Comparison of ENCODE assay signal across 8 cellular contexts in the genomic region with DNA sequence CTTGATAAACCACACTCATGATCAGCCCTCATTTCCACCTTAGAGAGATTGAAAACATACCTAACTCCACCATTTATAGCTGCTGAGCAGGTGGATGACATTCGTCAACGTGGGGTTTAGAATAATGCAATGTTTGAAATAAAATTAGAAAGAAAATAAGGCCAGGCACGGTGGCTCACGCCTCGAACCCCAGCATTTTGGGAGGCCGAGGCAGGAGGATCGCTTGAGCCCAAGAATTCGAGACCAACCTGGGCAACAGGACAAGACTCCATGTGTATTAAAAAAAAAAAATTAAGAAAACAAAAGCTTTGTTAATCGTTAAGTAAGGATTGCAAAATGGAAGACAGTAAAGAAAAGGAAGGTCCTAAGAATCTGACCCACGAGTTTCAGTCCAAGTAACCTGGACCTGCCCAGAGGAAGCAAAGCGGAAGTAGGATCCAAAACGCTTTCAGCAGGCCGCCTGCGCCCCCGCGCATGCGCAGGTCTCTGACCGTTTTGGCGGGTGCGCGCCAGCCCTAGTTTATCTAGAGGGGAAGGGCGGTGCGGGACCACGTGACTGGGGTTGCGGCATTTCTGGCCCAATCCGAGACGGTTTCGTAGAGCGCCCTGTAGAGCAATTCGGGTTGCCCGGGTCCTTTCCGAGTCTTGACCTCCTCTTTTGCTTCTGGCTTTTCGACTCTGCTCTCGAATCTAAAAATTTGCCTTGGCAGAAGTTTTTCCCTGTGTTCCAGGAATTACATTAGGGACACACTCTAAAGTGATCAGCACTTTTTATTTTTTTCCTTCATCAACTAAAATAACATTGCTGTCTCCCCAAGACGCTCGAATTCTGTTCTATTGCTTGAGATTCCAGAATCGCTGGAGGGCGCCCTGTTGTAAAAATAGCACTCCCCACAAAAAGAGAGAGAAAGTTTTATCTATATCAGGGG. TPM values are rescaled to one million over a fixed set of nuclear protein-coding genes. Genes with fewer than 3 reads are reported as not detected.
DNase-seq lines count a peak whose midpoint lies in the region; ATAC-seq, FAIRE-seq and TF ChIP-seq lines count a peak whose summit lies in the region.

No MANE protein-coding gene starts in this region.

- intact Hi-C loops in CD4-positive, alpha-beta memory T cell (cut with micrococcal nuclease), result loop anchor here (1.0 kb wide), 1 partner anchor 21 kb away; no protein-coding TSS in a partner anchor

- no peaks in the 10 kb centered on the region for H3K36me3 ChIP-seq in CD4-positive, alpha-beta memory T cell (ENCODE audit: insufficient read depth, low read length)
- no peaks in the 10 kb centered on the region; the same call in 1 of the 2 replicates for H3K36me3 ChIP-seq in HUES6 (ENCODE audit: control insufficient read depth, insufficient read depth, low read length)

- CTCF ChIA-PET in CD4-positive, alpha-beta memory T cell (lab: Charles Lee; ENCODE audit: partially characterized antibody), result interaction anchor here (0.7 to 1.2 kb wide), 8 partner anchors 15 to 147 kb away, joined by 3 to 5 read pairs (median 4); partner anchors contain the start of gene ANP32E

- H3K27me3 ChIP-seq in CD4-positive, alpha-beta memory T cell (ENCODE audit: insufficient read depth, low read length), result no peaks in the 10 kb centered on the region
- H3K27me3 ChIP-seq in HUES6 (ENCODE audit: control insufficient read depth, insufficient read depth, low read length), result no peaks in the 10 kb centered on the region

- no peaks in the 10 kb centered on the region for H3K36me3 Mint-ChIP-seq in CD4-positive, alpha-beta memory T cell
- H3K36me3 Mint-ChIP-seq in nephron progenitor cell (ENCODE audit: low read depth), result peaks cover 3% of the 10 kb centered on the region
- H3K36me3 Mint-ChIP-seq in stimulated activated naive CD8-positive, alpha-beta T cell treated with anti-CD3 and anti-CD28 coated beads, Interleukin-15, Interleukin-2, amounts not matched to agents 100 ng/mL and 50 ng/mL, for 24 hours (ENCODE audit: low read depth), result peaks cover 4% of the 10 kb centered on the region

- no peak for TF ChIP-seq CTCF in nephron progenitor cell (IDR thresholded peaks at IDR 0.05)

- peak; percentile 87 to 92 (median 89) for DNase-seq in CD4-positive, alpha-beta memory T cell
- peak; percentile 52 for DNase-seq in RCC 7860 (ENCODE audit: low spot score)
- peak; percentile 96 for DNase-seq in activated effector memory CD4-positive, alpha-beta T cell treated with anti-CD3 and anti-CD28 coated beads, Interleukin-2, amount 50 U/mL, for 16 hours
- DNase-seq in fibroblast of the conjunctiva (ENCODE audit: low read depth), result peak; percentile 91
- DNase-seq in nephron progenitor cell, result peak; percentile 84

- H3K9me3 ChIP-seq in CD4-positive, alpha-beta memory T cell (ENCODE audit: control insufficient read depth in 1 of 2, low read length in 2 of 2), result no peaks in the 10 kb centered on the region
- H3K9me3 ChIP-seq in HUES6 (ENCODE audit: control insufficient read depth, insufficient read depth, low read depth, low read length), result no peaks in the 10 kb centered on the region

- H3K27me3 Mint-ChIP-seq in CD4-positive, alpha-beta memory T cell, result no peaks in the 10 kb centered on the region
- H3K27me3 Mint-ChIP-seq in nephron progenitor cell (ENCODE audit: low read depth, poor library complexity), result peaks cover 6% of the 10 kb centered on the region
- H3K27me3 Mint-ChIP-seq in stimulated activated naive CD8-positive, alpha-beta T cell treated with anti-CD3 and anti-CD28 coated beads, Interleukin-15, Interleukin-2, amounts not matched to agents 100 ng/mL and 50 ng/mL, for 24 hours, result no peaks in the 10 kb centered on the region

- H3K4me1 ChIP-seq in CD4-positive, alpha-beta memory T cell (ENCODE audit: insufficient read depth, low read length), result peaks cover 12% of the 10 kb centered on the region
- no peaks in the 10 kb centered on the region for H3K4me1 ChIP-seq in HUES6 (ENCODE audit: control insufficient read depth, insufficient read depth, low read length)

- peak overlapping the region; percentile 39 to 42 for H3K4me3 ChIP-seq in CD4-positive, alpha-beta memory T cell (ENCODE audit: low read length in 2 of 2)
- peak overlapping the region; percentile 63 for H3K4me3 ChIP-seq in HUES6 (ENCODE audit: low read depth, low read length)

- POLR2A ChIA-PET in CD4-positive, alpha-beta memory T cell (lab: Charles Lee; ENCODE audit: partially characterized antibody), result interaction anchor here (0.6 to 2.5 kb wide), 6 partner anchors 20 to 1280 kb away, joined by 3 to 17 read pairs (median 6); partner anchors contain the start of gene ANP32E

- FAIRE-seq in RCC 7860 (lab: Jason Lieb, UNC), result no peak

- H3K27ac ChIP-seq in CD4-positive, alpha-beta memory T cell (ENCODE audit: low read depth, low read length), result peak overlapping the region; percentile 67
- H3K27ac ChIP-seq in HUES6 (ENCODE audit: low read depth, low read length), result peak overlapping the region; percentile 72; the same call in 1 of the 2 replicates

- peak overlapping the region; percentile 89 to 99 (median 97) for H3K27ac Mint-ChIP-seq in CD4-positive, alpha-beta memory T cell
- H3K27ac Mint-ChIP-seq in nephron progenitor cell, result peak overlapping the region; percentile 43
- peak overlapping the region; percentile 91 for H3K27ac Mint-ChIP-seq in stimulated activated naive CD8-positive, alpha-beta T cell treated with anti-CD3 and anti-CD28 coated beads, Interleukin-15, Interleukin-2, amounts not matched to agents 100 ng/mL and 50 ng/mL, for 24 hours

- ATAC-seq in GM19467 (IDR thresholded peaks at IDR 0.05; ENCODE audit: unreplicated experiment), result peak; percentile 90

- peak overlapping the region; percentile 60 for H3K9ac ChIP-seq in HUES6 (ENCODE audit: low read length)

- peak overlapping the region; percentile 86 to 95 (median 92) for H3K4me3 Mint-ChIP-seq in CD4-positive, alpha-beta memory T cell
- H3K4me3 Mint-ChIP-seq in nephron progenitor cell, result peak overlapping the region; percentile 80
- H3K4me3 Mint-ChIP-seq in stimulated activated naive CD8-positive, alpha-beta T cell treated with anti-CD3 and anti-CD28 coated beads, Interleukin-15, Interleukin-2, amounts not matched to agents 100 ng/mL and 50 ng/mL, for 24 hours, result peak overlapping the region; percentile 85

- H3K4me1 Mint-ChIP-seq in CD4-positive, alpha-beta memory T cell, result peaks cover 8 to 18% (median 14%) of the 10 kb centered on the region in 4 donors
- H3K4me1 Mint-ChIP-seq in nephron progenitor cell, result peaks cover 15% of the 10 kb centered on the region
- peaks cover 19% of the 10 kb centered on the region for H3K4me1 Mint-ChIP-seq in stimulated activated naive CD8-positive, alpha-beta T cell treated with anti-CD3 and anti-CD28 coated beads, Interleukin-15, Interleukin-2, amounts not matched to agents 100 ng/mL and 50 ng/mL, for 24 hours (ENCODE audit: low read depth)

- no peaks in the 10 kb centered on the region for H3K9me3 Mint-ChIP-seq in CD4-positive, alpha-beta memory T cell
- no peaks in the 10 kb centered on the region for H3K9me3 Mint-ChIP-seq in nephron progenitor cell
- no peaks in the 10 kb centered on the region for H3K9me3 Mint-ChIP-seq in stimulated activated naive CD8-positive, alpha-beta T cell treated with anti-CD3 and anti-CD28 coated beads, Interleukin-15, Interleukin-2, amounts not matched to agents 100 ng/mL and 50 ng/mL, for 24 hours

RNA-seq across cellular contexts. Expression of gene ANP32E, which starts 22.5 kb away (rescaled TPM):
- 10 to 100 TPM; 53.4 to 57.9 TPM for total RNA-seq in CD4-positive, alpha-beta memory T cell
- 10 to 100 TPM; 65.6 to 66.5 TPM for polyA plus RNA-seq in CD4-positive, alpha-beta memory T cell

RNA-seq across cellular contexts. Expression of gene CA14, which starts 44.1 kb away (rescaled TPM):
- total RNA-seq in CD4-positive, alpha-beta memory T cell, result not detected
- under 1 TPM in 1 of 2 donors, not detected in 1; 0.40 TPM for polyA plus RNA-seq in CD4-positive, alpha-beta memory T cell

RNA-seq across cellular contexts. Expression of gene APH1A, which starts 55.4 kb away (rescaled TPM):
- 100 to 1,000 TPM; 118 to 120 TPM for total RNA-seq in CD4-positive, alpha-beta memory T cell
- 10 to 100 TPM; 45.1 to 72.0 TPM for polyA plus RNA-seq in CD4-positive, alpha-beta memory T cell

RNA-seq across cellular contexts. Expression of gene C1orf54, which starts 59.2 kb away (rescaled TPM):
- 1 to 10 TPM; 2.5 to 3.4 TPM for total RNA-seq in CD4-positive, alpha-beta memory T cell
- 1 to 10 TPM; 5.3 to 7.4 TPM for polyA plus RNA-seq in CD4-positive, alpha-beta memory T cell

Comparison
In these comparisons a context has a peak if more than half of its experiments do, and no peak if none do; other contexts are left out.
1. Peak in every context shown above with its lines: DNase-seq, ATAC-seq, H3K4me3 ChIP-seq and H3K27ac ChIP-seq.
2. H3K27ac Mint-ChIP-seq: peak in every context shown above with its lines; median percentile 97 in CD4-positive, alpha-beta memory T cell; 91 in stimulated activated naive CD8-positive, alpha-beta T cell treated with anti-CD3 and anti-CD28 coated beads, Interleukin-15, Interleukin-2, amounts not matched to agents 100 ng/mL and 50 ng/mL, for 24 hours; 43 in nephron progenitor cell.